In the genomic region with DNA sequence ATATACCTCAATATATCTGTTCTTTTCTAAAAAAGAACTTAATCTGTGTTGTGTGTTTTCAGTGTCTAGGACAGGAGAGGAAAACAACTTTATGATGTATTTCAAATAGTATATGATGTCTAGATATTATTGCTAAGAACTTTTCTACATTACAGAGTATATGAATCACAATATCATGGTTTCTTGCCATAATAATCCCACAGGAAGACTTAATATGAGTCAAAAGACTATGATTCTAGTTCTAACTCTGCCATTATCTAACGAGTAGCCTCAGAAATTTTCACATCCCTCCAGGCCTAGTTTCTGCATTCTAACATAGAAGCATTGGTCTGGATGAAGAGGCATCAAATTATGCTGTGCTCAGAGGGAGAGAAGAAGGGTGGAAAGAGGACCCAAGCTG, we compare ENCODE assay signal across 29 cellular contexts.
DNase-seq lines count a peak whose midpoint lies in the region; ATAC-seq and TF ChIP-seq lines count a peak whose summit lies in the region.
"Had no signal": no experiment of that assay in that cellular context is flagged by ENCODE, and none has a peak within 500 bp of the region (broad histone marks: within the 10 kb centered on the region; RNA-seq: fewer than 3 reads in every experiment).

No MANE protein-coding gene starts in this region.

- POLR2A ChIA-PET in SK-N-SH (lab: Yijun Ruan, JAX) = no interaction called here

- H3K79me2 ChIP-seq in SK-N-SH (ENCODE audit: insufficient read depth) (no peaks in the 10 kb centered on the region), neural progenitor cell (ENCODE audit: low read depth) (no peaks in the 10 kb centered on the region)

- H3K4me1 ChIP-seq in SK-N-SH (ENCODE audit: control insufficient read depth in 1 of 2, insufficient read depth in 2 of 2, low read depth in 1 of 2, low read length in 1 of 2) (no peaks in the 10 kb centered on the region), neural progenitor cell (peaks cover 20% of the 10 kb centered on the region)
- H3K4me1 ChIP-seq: left lung, Peyer's patch, tibial nerve had no signal

- H3F3A ChIP-seq in SK-N-SH (replicated peaks; ENCODE audit: insufficient read depth) = no peaks in the 10 kb centered on the region
- peaks cover 11% of the 10 kb centered on the region for H3F3A ChIP-seq in neural progenitor cell (ENCODE audit: low read depth)

- peaks cover 5% of the 10 kb centered on the region for H3K36me3 Mint-ChIP-seq in neural progenitor cell
- H3K36me3 Mint-ChIP-seq: activated naive CD4-positive, alpha-beta T cell treated with anti-CD3 and anti-CD28 coated beads, Interleukin-2, amount 10 ng/mL, durations not matched to agents 7 days and 5 days; CD8-positive, alpha-beta T cell had no signal

- no peak for TF ChIP-seq EP300 in SK-N-SH (IDR thresholded peaks at IDR 0.05; ENCODE audit: borderline replicate concordance in 1 of 2, low read depth in 1 of 2, low read length in 1 of 2)

- H3K9me2 ChIP-seq in SK-N-SH = no peaks in the 10 kb centered on the region

- H3K4me3 Mint-ChIP-seq in neural progenitor cell = no peak overlapping the region
- H3K4me3 Mint-ChIP-seq: activated naive CD4-positive, alpha-beta T cell treated with anti-CD3 and anti-CD28 coated beads, Interleukin-2, amount 10 ng/mL, durations not matched to agents 7 days and 5 days; activated T-cell treated with anti-CD3 and anti-CD28 coated beads, Interleukin-2, amount 50 U/mL, for 72 hours; CD8-positive, alpha-beta T cell; GM23338; mesothelial cell of epicardium; naive thymus-derived CD8-positive, alpha-beta T cell; stimulated activated naive CD8-positive, alpha-beta T cell treated with anti-CD3 and anti-CD28 coated beads, Interleukin-15, Interleukin-2, amounts not matched to agents 100 ng/mL and 50 ng/mL, for 24 hours had no signal

- peaks cover 27% of the 10 kb centered on the region for H3K4me1 Mint-ChIP-seq in neural progenitor cell
- H3K4me1 Mint-ChIP-seq: mesothelial cell of epicardium had no signal

- TF ChIP-seq CTCF in SK-N-SH (IDR thresholded peaks at IDR 0.05) (no peak), choroid plexus epithelial cell (conservative IDR thresholded peaks at IDR 0.05; ENCODE audit: low read depth, low read length) (no peak), neural progenitor cell (IDR thresholded peaks at IDR 0.05) (no peak)

- no peaks in the 10 kb centered on the region for H4K20me1 ChIP-seq in SK-N-SH (ENCODE audit: insufficient read depth)
- H4K20me1 ChIP-seq in neural progenitor cell (ENCODE audit: low read depth) = no peaks in the 10 kb centered on the region

- H3K9me3 ChIP-seq in SK-N-SH (no peaks in the 10 kb centered on the region), neural progenitor cell (ENCODE audit: low read depth) (no peaks in the 10 kb centered on the region)
- H3K9me3 ChIP-seq: Peyer's patch had no signal

- no peak for TF ChIP-seq RAD21 in SK-N-SH (IDR thresholded peaks at IDR 0.05; ENCODE audit: low read length)

- CTCF ChIA-PET in SK-N-SH (lab: Yijun Ruan, JAX) = no interaction called here

- no peak overlapping the region for H3K9ac ChIP-seq in SK-N-SH
- H3K9ac ChIP-seq in neural progenitor cell = no peak overlapping the region

- ATAC-seq in SK-N-SH treated with all-trans-retinoic acid at 6 μM for 48 hours (no peak), HG03442 (IDR thresholded peaks at IDR 0.05; ENCODE audit: unreplicated experiment) (no peak), esophagus mucosa (no peak)
- ATAC-seq: activated T-cell treated with anti-CD3 and anti-CD28 coated beads, Interleukin-2, amount 50 U/mL, for 72 hours; CD8-positive, alpha-beta T cell; left lung; naive thymus-derived CD8-positive, alpha-beta T cell; sciatic nerve had no signal

- H3K27me3 Mint-ChIP-seq in neural progenitor cell (ENCODE audit: insufficient read depth, low read depth) = peaks cover 4% of the 10 kb centered on the region

- no peaks in the 10 kb centered on the region for H3K36me3 ChIP-seq in SK-N-SH (replicated peaks in 1 of 2; ENCODE audit: control insufficient read depth in 1 of 2, insufficient read depth in 2 of 2, low read length in 1 of 2)
- no peaks in the 10 kb centered on the region for H3K36me3 ChIP-seq in neural progenitor cell
- H3K36me3 ChIP-seq: left lung, Peyer's patch, tibial nerve had no signal

- H3K27ac ChIP-seq in SK-N-SH (ENCODE audit: low read depth in 2 of 2, low read length in 1 of 2) (no peak overlapping the region; a peak in 1 of 4 replicates), neural progenitor cell (peak overlapping the region; percentile 79)
- H3K27ac ChIP-seq: 22Rv1, left lung, Peyer's patch, SK-N-MC, tibial nerve had no signal

- WGBS in SK-N-SH (ENCODE audit: low lambda C conversion rate) = 40% methylated on average over 1 of the region's 1 CpG

- H3K27me3 ChIP-seq in SK-N-SH (ENCODE audit: insufficient read depth) = no peaks in the 10 kb centered on the region
- no peaks in the 10 kb centered on the region for H3K27me3 ChIP-seq in neural progenitor cell
- H3K27me3 ChIP-seq: left lung, Peyer's patch, tibial nerve had no signal

- H2AFZ ChIP-seq in SK-N-SH (ENCODE audit: low read depth) (peak overlapping the region; percentile 36; the same call in 1 of the 2 replicates), neural progenitor cell (replicated peaks) (peak overlapping the region; percentile 60)

- DNase-seq in SK-N-SH (no peak), choroid plexus epithelial cell (ENCODE audit: low read depth) (peak; percentile 20), neural progenitor cell (ENCODE audit: low spot score) (no peak), putamen (ENCODE audit: low spot score) (no peak), GM19238 (ENCODE audit: insufficient read length, low spot score) (no peak)
- DNase-seq: activated CD4-positive, alpha-beta T cell treated with anti-CD3 and anti-CD28 coated beads for 48 hours; activated naive CD4-positive, alpha-beta T cell treated with anti-CD3 and anti-CD28 coated beads, Interleukin-2, amount 10 ng/mL, durations not matched to agents 7 days and 5 days; activated T-cell treated with anti-CD3 and anti-CD28 coated beads, Interleukin-2, amount 50 U/mL, for 72 hours; aorta; CD8-positive, alpha-beta T cell; DMS153; KG1; left lung; MV-4-11; naive thymus-derived CD8-positive, alpha-beta T cell; NCI-H1694; NCI-H2171 treated with DMSO at 0.1 percent for 48 hours; NCI-H526; Peyer's patch had no signal

- H3K4me2 ChIP-seq in SK-N-SH (no peak overlapping the region), neural progenitor cell (peak overlapping the region; percentile 25)
- H3K4me2 ChIP-seq: GM23338 had no signal

- H3K4me3 ChIP-seq in SK-N-SH (ENCODE audit: low read depth in 2 of 2, low read length in 1 of 2) (no peak overlapping the region), choroid plexus epithelial cell (ENCODE audit: low read depth, low read length) (no peak overlapping the region), neural progenitor cell (no peak overlapping the region)
- H3K4me3 ChIP-seq: GM23338, left lung, Peyer's patch, SK-N-MC, tibial nerve had no signal

- H3K27ac Mint-ChIP-seq in neural progenitor cell = peak overlapping the region; percentile 96
- H3K27ac Mint-ChIP-seq: activated naive CD4-positive, alpha-beta T cell treated with anti-CD3 and anti-CD28 coated beads, Interleukin-2, amount 10 ng/mL, durations not matched to agents 7 days and 5 days; activated T-cell treated with anti-CD3 and anti-CD28 coated beads, Interleukin-2, amount 50 U/mL, for 72 hours; CD8-positive, alpha-beta T cell; GM23338; mesothelial cell of epicardium; naive thymus-derived CD8-positive, alpha-beta T cell; stimulated activated naive CD8-positive, alpha-beta T cell treated with anti-CD3 and anti-CD28 coated beads, Interleukin-15, Interleukin-2, amounts not matched to agents 100 ng/mL and 50 ng/mL, for 24 hours had no signal

- H3K9me3 Mint-ChIP-seq in neural progenitor cell = peaks cover 21% of the 10 kb centered on the region

TF ChIP-seq in SK-N-SH, 30 proteins besides CTCF, POLR2A, EP300 and RAD21 (continues in another document):
- TF ChIP-seq SIN3A (IDR thresholded peaks at IDR 0.05; ENCODE audit: borderline replicate concordance, low read depth, low read length) (no peak), TAF1 (IDR thresholded peaks at IDR 0.05; ENCODE audit: borderline replicate concordance, low read depth, low read length) (no peak), FOXM1 (IDR thresholded peaks at IDR 0.05; ENCODE audit: low read depth) (no peak)
- TF ChIP-seq, protein P1, sequence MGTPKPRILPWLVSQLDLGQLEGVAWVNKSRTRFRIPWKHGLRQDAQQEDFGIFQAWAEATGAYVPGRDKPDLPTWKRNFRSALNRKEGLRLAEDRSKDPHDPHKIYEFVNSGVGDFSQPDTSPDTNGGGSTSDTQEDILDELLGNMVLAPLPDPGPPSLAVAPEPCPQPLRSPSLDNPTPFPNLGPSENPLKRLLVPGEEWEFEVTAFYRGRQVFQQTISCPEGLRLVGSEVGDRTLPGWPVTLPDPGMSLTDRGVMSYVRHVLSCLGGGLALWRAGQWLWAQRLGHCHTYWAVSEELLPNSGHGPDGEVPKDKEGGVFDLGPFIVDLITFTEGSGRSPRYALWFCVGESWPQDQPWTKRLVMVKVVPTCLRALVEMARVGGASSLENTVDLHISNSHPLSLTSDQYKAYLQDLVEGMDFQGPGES (IDR thresholded peaks at IDR 0.05; ENCODE audit: low read depth, low read length) = no peak

TF ChIP-seq in SK-N-SH treated with all-trans-retinoic acid at 6 μM for 48 hours, 23 proteins besides CTCF, POLR2A, EP300 and RAD21 (continues in another document):
- TF ChIP-seq TCF4 (CRISPR knock-in tag; IDR thresholded peaks at IDR 0.05; ENCODE audit: borderline replicate concordance) (no peak), ESRRG (CRISPR knock-in tag; IDR thresholded peaks at IDR 0.05) (no peak)
- TF ChIP-seq, protein P2, sequence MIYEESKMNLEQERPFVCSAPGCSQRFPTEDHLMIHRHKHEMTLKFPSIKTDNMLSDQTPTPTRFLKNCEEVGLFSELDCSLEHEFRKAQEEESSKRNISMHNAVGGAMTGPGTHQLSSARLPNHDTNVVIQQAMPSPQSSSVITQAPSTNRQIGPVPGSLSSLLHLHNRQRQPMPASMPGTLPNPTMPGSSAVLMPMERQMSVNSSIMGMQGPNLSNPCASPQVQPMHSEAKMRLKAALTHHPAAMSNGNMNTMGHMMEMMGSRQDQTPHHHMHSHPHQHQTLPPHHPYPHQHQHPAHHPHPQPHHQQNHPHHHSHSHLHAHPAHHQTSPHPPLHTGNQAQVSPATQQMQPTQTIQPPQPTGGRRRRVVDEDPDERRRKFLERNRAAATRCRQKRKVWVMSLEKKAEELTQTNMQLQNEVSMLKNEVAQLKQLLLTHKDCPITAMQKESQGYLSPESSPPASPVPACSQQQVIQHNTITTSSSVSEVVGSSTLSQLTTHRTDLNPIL (CRISPR knock-in tag; IDR thresholded peaks at IDR 0.05; ENCODE audit: low read depth) = no peak
